Comparison of ENCODE assay signal across 1 cellular context in genomic region chr5:173016069-173016455, GRCh38.
TF ChIP-seq lines count a peak whose summit lies in the region.

No MANE protein-coding gene starts in this region.

TF ChIP-seq in IMR-90, 13 proteins besides CTCF, POLR2A, EP300 and RAD21 (continued from another document):
- TF ChIP-seq USF2 (IDR thresholded peaks at IDR 0.05; ENCODE audit: low read depth, low read length): no peak
- TF ChIP-seq CEBPB (IDR thresholded peaks at IDR 0.05; ENCODE audit: low read depth, low read length): no peak
- no peak for TF ChIP-seq MAZ (IDR thresholded peaks at IDR 0.05; ENCODE audit: borderline replicate concordance, low read depth, low read length)
- no peak for TF ChIP-seq RCOR1 (IDR thresholded peaks at IDR 0.05; ENCODE audit: insufficient replicate concordance, low read length)
- TF ChIP-seq SMC3 (IDR thresholded peaks at IDR 0.05; ENCODE audit: low read depth, low read length): no peak
